Comparison of ENCODE assay signal across 2 cellular contexts in genomic region chr2:100362269-100362668, GRCh38. TPM values are rescaled to one million over a fixed set of nuclear protein-coding genes. Genes with fewer than 3 reads are reported as not detected.
"Had no signal": no experiment of that assay in that cellular context is flagged by ENCODE, and none has a peak within 500 bp of the region (broad histone marks: within the 10 kb centered on the region; RNA-seq: fewer than 3 reads in every experiment).

No MANE protein-coding gene starts in this region.

RNA-seq across cellular contexts. Expression of gene LONRF2, which starts 40.0 kb away (rescaled TPM):
- total RNA-seq: MCF 10A, SJSA1 had no signal
